In the genomic region with DNA sequence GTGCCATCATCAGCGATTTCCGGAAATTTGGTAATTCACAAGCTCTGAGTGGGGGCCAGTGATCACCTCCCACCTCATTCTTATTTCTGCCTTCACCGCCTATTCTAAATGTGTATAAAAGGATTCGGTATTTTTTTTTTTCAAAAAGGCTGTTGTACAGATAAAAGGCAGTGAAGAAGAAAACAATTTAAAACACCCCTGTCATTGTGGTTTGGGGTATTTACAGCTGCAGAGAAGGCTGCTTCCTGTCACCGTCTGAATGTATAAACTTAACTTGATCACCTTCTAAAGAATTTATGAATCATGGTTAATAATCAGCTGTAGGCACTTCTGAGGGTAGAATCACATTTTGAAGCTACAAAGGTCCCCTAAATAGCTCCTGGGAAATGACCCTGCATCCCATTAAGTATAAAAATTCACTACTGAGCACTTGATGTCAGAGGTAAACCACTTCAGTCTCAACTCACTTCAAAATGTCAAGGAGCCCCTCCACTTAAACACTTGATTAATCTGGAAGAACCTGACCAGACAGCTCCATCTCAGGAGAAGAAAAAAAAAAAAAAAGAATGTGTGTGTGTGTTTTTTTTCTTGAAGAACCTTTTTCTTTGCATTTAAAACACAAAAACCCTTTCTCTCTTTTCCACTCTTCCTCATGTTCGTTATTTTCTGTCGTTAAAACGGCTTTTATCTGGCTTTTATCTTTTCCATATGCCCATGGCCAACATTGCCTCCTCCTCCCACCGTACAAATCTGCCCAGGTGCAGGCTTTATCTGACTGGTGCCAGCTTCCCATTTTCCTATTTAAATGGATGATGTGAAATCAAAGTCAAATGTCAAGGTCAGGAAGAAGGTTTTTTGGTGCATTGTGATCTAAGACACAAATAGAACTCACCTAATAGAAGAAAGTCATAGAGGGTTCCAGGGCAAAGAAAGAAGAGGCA, we compare ENCODE assay signal across 1 cellular context.
TF ChIP-seq lines count a peak whose summit lies in the region.

No MANE protein-coding gene starts in this region.

TF ChIP-seq in GM23338, 12 proteins besides CTCF, POLR2A, EP300 and RAD21:
- TF ChIP-seq EZH2phosphoT487 (IDR thresholded peaks at IDR 0.05; ENCODE audit: unreplicated experiment) (no peak), ZNF114 (CRISPR knock-in tag; IDR thresholded peaks at IDR 0.05) (no peak), NANOG (IDR thresholded peaks at IDR 0.05; ENCODE audit: borderline replicate concordance) (no peak), EZH2 (IDR thresholded peaks at IDR 0.05; ENCODE audit: low read depth, unreplicated experiment) (no peak), STAT1 (IDR thresholded peaks at IDR 0.05; ENCODE audit: unreplicated experiment) (no peak), POLR2AphosphoS5 (IDR thresholded peaks at IDR 0.05; ENCODE audit: low read depth) (no peak), CREB1 (CRISPR knock-in tag; IDR thresholded peaks at IDR 0.05; ENCODE audit: low read depth) (no peak), JUNB (IDR thresholded peaks at IDR 0.05; ENCODE audit: unreplicated experiment) (no peak), ZNF331 (CRISPR knock-in tag; IDR thresholded peaks at IDR 0.05; ENCODE audit: low read depth) (no peak)
- TF ChIP-seq, protein P1, sequence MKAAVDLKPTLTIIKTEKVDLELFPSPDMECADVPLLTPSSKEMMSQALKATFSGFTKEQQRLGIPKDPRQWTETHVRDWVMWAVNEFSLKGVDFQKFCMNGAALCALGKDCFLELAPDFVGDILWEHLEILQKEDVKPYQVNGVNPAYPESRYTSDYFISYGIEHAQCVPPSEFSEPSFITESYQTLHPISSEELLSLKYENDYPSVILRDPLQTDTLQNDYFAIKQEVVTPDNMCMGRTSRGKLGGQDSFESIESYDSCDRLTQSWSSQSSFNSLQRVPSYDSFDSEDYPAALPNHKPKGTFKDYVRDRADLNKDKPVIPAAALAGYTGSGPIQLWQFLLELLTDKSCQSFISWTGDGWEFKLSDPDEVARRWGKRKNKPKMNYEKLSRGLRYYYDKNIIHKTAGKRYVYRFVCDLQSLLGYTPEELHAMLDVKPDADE (IDR thresholded peaks at IDR 0.05): no peak
- TF ChIP-seq, protein P2, sequence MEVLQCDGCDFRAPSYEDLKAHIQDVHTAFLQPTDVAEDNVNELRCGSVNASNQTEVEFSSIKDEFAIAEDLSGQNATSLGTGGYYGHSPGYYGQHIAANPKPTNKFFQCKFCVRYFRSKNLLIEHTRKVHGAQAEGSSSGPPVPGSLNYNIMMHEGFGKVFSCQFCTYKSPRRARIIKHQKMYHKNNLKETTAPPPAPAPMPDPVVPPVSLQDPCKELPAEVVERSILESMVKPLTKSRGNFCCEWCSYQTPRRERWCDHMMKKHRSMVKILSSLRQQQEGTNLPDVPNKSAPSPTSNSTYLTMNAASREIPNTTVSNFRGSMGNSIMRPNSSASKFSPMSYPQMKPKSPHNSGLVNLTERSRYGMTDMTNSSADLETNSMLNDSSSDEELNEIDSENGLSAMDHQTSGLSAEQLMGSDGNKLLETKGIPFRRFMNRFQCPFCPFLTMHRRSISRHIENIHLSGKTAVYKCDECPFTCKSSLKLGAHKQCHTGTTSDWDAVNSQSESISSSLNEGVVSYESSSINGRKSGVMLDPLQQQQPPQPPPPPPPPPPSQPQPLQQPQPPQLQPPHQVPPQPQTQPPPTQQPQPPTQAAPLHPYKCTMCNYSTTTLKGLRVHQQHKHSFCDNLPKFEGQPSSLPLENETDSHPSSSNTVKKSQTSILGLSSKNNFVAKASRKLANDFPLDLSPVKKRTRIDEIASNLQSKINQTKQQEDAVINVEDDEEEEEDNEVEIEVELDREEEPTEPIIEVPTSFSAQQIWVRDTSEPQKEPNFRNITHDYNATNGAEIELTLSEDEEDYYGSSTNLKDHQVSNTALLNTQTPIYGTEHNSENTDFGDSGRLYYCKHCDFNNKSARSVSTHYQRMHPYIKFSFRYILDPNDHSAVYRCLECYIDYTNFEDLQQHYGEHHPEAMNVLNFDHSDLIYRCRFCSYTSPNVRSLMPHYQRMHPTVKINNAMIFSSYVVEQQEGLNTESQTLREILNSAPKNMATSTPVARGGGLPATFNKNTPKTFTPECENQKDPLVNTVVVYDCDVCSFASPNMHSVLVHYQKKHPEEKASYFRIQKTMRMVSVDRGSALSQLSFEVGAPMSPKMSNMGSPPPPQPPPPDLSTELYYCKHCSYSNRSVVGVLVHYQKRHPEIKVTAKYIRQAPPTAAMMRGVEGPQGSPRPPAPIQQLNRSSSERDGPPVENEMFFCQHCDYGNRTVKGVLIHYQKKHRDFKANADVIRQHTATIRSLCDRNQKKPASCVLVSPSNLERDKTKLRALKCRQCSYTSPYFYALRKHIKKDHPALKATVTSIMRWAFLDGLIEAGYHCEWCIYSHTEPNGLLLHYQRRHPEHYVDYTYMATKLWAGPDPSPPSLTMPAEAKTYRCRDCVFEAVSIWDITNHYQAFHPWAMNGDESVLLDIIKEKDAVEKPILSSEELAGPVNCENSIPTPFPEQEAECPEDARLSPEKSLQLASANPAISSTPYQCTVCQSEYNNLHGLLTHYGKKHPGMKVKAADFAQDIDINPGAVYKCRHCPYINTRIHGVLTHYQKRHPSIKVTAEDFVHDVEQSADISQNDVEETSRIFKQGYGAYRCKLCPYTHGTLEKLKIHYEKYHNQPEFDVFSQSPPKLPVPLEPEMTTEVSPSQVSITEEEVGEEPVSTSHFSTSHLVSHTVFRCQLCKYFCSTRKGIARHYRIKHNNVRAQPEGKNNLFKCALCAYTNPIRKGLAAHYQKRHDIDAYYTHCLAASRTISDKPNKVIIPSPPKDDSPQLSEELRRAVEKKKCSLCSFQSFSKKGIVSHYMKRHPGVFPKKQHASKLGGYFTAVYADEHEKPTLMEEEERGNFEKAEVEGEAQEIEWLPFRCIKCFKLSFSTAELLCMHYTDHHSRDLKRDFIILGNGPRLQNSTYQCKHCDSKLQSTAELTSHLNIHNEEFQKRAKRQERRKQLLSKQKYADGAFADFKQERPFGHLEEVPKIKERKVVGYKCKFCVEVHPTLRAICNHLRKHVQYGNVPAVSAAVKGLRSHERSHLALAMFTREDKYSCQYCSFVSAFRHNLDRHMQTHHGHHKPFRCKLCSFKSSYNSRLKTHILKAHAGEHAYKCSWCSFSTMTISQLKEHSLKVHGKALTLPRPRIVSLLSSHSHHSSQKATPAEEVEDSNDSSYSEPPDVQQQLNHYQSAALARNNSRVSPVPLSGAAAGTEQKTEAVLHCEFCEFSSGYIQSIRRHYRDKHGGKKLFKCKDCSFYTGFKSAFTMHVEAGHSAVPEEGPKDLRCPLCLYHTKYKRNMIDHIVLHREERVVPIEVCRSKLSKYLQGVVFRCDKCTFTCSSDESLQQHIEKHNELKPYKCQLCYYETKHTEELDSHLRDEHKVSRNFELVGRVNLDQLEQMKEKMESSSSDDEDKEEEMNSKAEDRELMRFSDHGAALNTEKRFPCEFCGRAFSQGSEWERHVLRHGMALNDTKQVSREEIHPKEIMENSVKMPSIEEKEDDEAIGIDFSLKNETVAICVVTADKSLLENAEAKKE (CRISPR knock-in tag; IDR thresholded peaks at IDR 0.05): no peak
- TF ChIP-seq, protein P3, sequence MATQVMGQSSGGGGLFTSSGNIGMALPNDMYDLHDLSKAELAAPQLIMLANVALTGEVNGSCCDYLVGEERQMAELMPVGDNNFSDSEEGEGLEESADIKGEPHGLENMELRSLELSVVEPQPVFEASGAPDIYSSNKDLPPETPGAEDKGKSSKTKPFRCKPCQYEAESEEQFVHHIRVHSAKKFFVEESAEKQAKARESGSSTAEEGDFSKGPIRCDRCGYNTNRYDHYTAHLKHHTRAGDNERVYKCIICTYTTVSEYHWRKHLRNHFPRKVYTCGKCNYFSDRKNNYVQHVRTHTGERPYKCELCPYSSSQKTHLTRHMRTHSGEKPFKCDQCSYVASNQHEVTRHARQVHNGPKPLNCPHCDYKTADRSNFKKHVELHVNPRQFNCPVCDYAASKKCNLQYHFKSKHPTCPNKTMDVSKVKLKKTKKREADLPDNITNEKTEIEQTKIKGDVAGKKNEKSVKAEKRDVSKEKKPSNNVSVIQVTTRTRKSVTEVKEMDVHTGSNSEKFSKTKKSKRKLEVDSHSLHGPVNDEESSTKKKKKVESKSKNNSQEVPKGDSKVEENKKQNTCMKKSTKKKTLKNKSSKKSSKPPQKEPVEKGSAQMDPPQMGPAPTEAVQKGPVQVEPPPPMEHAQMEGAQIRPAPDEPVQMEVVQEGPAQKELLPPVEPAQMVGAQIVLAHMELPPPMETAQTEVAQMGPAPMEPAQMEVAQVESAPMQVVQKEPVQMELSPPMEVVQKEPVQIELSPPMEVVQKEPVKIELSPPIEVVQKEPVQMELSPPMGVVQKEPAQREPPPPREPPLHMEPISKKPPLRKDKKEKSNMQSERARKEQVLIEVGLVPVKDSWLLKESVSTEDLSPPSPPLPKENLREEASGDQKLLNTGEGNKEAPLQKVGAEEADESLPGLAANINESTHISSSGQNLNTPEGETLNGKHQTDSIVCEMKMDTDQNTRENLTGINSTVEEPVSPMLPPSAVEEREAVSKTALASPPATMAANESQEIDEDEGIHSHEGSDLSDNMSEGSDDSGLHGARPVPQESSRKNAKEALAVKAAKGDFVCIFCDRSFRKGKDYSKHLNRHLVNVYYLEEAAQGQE (IDR thresholded peaks at IDR 0.05; ENCODE audit: unreplicated experiment): no peak
